In the genomic region with DNA sequence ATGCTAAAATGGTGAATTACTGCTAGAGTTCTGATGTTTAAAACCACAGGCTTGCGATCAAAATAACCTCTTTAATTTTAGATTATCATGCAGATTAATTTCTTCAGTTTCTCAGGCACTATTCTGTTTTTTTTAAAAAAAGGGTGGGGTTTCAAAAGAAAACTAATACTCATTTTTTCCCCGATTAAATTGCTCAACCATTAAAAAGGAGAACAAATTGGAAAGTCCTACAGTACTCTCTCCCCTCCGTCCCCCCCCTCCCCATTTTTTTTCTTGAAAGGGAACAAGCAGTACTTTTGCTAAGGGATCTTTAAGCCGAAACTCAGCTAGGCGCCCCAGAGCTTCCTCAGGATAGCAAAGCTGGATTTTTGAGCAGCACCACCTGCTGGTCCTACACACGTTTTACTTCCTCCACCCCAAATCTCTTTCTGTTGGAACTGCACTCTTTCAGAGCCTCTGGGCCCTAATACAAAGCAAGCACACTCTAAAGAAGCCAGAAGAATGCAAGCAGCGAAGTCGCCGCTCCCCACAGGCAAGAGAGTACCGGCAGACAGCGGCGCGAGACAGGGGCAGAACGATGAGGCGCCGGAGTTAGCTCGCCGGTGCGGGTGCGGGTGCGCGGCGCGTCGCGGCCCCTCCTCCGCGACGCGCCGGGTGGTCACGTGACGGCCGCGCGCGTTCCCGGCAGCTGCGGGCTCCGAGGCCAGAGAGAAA, we compare ENCODE assay signal across 1 cellular context.
A peak's percentile ranks its signal among the peaks of the same experiment; 100 is the strongest.
TF ChIP-seq lines count a peak whose summit lies in the region.

Gene RNF146, plus strand, starts transcription at position 687 of the 714 bp plus-strand sequence. CDS start 13,475 bp downstream, outside the sequence.

TF ChIP-seq in H1, 55 proteins besides CTCF, POLR2A, EP300 and RAD21:
- TF ChIP-seq, protein P1, sequence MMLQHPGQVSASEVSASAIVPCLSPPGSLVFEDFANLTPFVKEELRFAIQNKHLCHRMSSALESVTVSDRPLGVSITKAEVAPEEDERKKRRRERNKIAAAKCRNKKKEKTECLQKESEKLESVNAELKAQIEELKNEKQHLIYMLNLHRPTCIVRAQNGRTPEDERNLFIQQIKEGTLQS (IDR thresholded peaks at IDR 0.05; ENCODE audit: insufficient read depth, low read depth, low read length), result peak; percentile 33; the same call in 1 of the 2 replicates
- TF ChIP-seq SRF (IDR thresholded peaks at IDR 0.05; ENCODE audit: low read depth, low read length) (no peak), GTF2F1 (IDR thresholded peaks at IDR 0.05; ENCODE audit: borderline replicate concordance, low read depth, low read length) (peak; percentile 61; the same call in 1 of the 2 replicates), TBP (IDR thresholded peaks at IDR 0.05; ENCODE audit: low read depth, low read length) (peak; percentile 80), EGR1 (IDR thresholded peaks at IDR 0.05; ENCODE audit: borderline replicate concordance, low read depth, low read length) (no peak), CEBPB (IDR thresholded peaks at IDR 0.05; ENCODE audit: low read depth, low read length) (no peak), BACH1 (IDR thresholded peaks at IDR 0.05; ENCODE audit: low read length) (peak; percentile 60; the same call in 1 of the 2 replicates), MAX (IDR thresholded peaks at IDR 0.05) (0 out of 2 replicates have a peak, but pooled peaks have one; percentile 31), JUND (IDR thresholded peaks at IDR 0.05; ENCODE audit: low read length) (no peak), FOSL1 (IDR thresholded peaks at IDR 0.05; ENCODE audit: insufficient read depth, low read depth, low read length) (no peak), POLR2AphosphoS5 (IDR thresholded peaks at IDR 0.05; ENCODE audit: low read depth, low read length) (peak; percentile 81; the same call in 1 of the 2 replicates), KDM5A (IDR thresholded peaks at IDR 0.05; ENCODE audit: low read length) (peak; percentile 25; the same call in 1 of the 2 replicates), CREB1 (IDR thresholded peaks at IDR 0.05) (peak; percentile 26; the same call in 1 of the 2 replicates), TAF1 (IDR thresholded peaks at IDR 0.05; ENCODE audit: low read depth, low read length) (peak; percentile 89; the same call in 1 of the 2 replicates), USF2 (IDR thresholded peaks at IDR 0.05; ENCODE audit: low read length) (peak; percentile 89), TEAD4 (IDR thresholded peaks at IDR 0.05; ENCODE audit: low read depth, low read length) (0 out of 2 replicates have a peak, but pooled peaks have one; percentile 18), HDAC2 (IDR thresholded peaks at IDR 0.05; ENCODE audit: borderline replicate concordance in 1 of 2, low read depth in 2 of 2, low read length in 2 of 2) (no peak; a peak in 1 of 4 replicates), ASH2L (IDR thresholded peaks at IDR 0.05; ENCODE audit: low read length) (peak; percentile 87), TAF7 (optimal IDR thresholded peaks at IDR 0.05; ENCODE audit: borderline replicate concordance, low read depth, low read length) (peak; percentile 76), EZH2 (IDR thresholded peaks at IDR 0.05; ENCODE audit: low read depth, low read length, severe bottlenecking) (no peak)
- TF ChIP-seq, protein P2, sequence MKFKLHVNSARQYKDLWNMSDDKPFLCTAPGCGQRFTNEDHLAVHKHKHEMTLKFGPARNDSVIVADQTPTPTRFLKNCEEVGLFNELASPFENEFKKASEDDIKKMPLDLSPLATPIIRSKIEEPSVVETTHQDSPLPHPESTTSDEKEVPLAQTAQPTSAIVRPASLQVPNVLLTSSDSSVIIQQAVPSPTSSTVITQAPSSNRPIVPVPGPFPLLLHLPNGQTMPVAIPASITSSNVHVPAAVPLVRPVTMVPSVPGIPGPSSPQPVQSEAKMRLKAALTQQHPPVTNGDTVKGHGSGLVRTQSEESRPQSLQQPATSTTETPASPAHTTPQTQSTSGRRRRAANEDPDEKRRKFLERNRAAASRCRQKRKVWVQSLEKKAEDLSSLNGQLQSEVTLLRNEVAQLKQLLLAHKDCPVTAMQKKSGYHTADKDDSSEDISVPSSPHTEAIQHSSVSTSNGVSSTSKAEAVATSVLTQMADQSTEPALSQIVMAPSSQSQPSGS (IDR thresholded peaks at IDR 0.05; ENCODE audit: low read length), result no peak
